Comparison of ENCODE assay signal across 1 cellular context in genomic region chr1:207241164-207241934, GRCh38.
TF ChIP-seq lines count a peak whose summit lies in the region.

No MANE protein-coding gene starts in this region.

TF ChIP-seq in HepG2, 621 proteins besides CTCF, POLR2A, EP300 and RAD21 (continued from another document and continues in another):
- TF ChIP-seq STAT6 (CRISPR knock-in tag; IDR thresholded peaks at IDR 0.05; ENCODE audit: borderline replicate concordance) (peak; percentile 76; the same call in 1 of the 2 replicates), CAMTA2 (CRISPR knock-in tag; IDR thresholded peaks at IDR 0.05; ENCODE audit: borderline replicate concordance) (no peak), PHF20 (CRISPR knock-in tag; IDR thresholded peaks at IDR 0.05) (peak; percentile 39; the same call in 1 of the 2 replicates), FOXA3 (CRISPR knock-in tag; IDR thresholded peaks at IDR 0.05) (peak; percentile 70), ZNF33B (CRISPR knock-in tag; IDR thresholded peaks at IDR 0.05) (0 out of 2 replicates have a peak, but pooled peaks have one; percentile 31), ZNF580 (CRISPR knock-in tag; IDR thresholded peaks at IDR 0.05; ENCODE audit: borderline replicate concordance, low read depth) (peak; percentile 62; the same call in 1 of the 2 replicates), TOPORS (CRISPR knock-in tag; IDR thresholded peaks at IDR 0.05) (no peak), ARID4A (CRISPR knock-in tag; IDR thresholded peaks at IDR 0.05; ENCODE audit: borderline replicate concordance) (peak; percentile 55; the same call in 1 of the 2 replicates), ZNF335 (CRISPR knock-in tag; IDR thresholded peaks at IDR 0.05) (no peak), AKAP8 (CRISPR knock-in tag; IDR thresholded peaks at IDR 0.05) (peak; percentile 62; the same call in 1 of the 2 replicates), ARID3A (IDR thresholded peaks at IDR 0.05; ENCODE audit: low read depth, low read length) (peak; percentile 38; the same call in 1 of the 2 replicates), KDM5A (IDR thresholded peaks at IDR 0.05; ENCODE audit: borderline replicate concordance, low read length) (no peak), ZNF607 (CRISPR knock-in tag; IDR thresholded peaks at IDR 0.05; ENCODE audit: borderline replicate concordance) (peak; percentile 46; the same call in 1 of the 2 replicates), TFDP2 (CRISPR knock-in tag; IDR thresholded peaks at IDR 0.05) (0 out of 2 replicates have a peak, but pooled peaks have one; percentile 16), ZNF205 (CRISPR knock-in tag; IDR thresholded peaks at IDR 0.05) (peak; percentile 71; the same call in 1 of the 2 replicates), CREM (IDR thresholded peaks at IDR 0.05) (peak; percentile 82), CREM (CRISPR knock-in tag; IDR thresholded peaks at IDR 0.05) (no peak), ETS1 (CRISPR knock-in tag; IDR thresholded peaks at IDR 0.05) (no peak), SOX6 (IDR thresholded peaks at IDR 0.05) (no peak), SOX6 (CRISPR knock-in tag; IDR thresholded peaks at IDR 0.05) (peak; percentile 81), FOXK2 (IDR thresholded peaks at IDR 0.05) (peak; percentile 79), IRF2 (CRISPR knock-in tag; IDR thresholded peaks at IDR 0.05) (0 out of 2 replicates have a peak, but pooled peaks have one; percentile 50), CEBPB (IDR thresholded peaks at IDR 0.05; ENCODE audit: borderline replicate concordance, low read depth, low read length) (peak; percentile 82), ZC3H4 (CRISPR knock-in tag; IDR thresholded peaks at IDR 0.05; ENCODE audit: borderline replicate concordance) (peak; percentile 43; the same call in 1 of the 2 replicates), RELA (CRISPR knock-in tag; IDR thresholded peaks at IDR 0.05) (no peak; the same call in 1 of the 2 replicates), SP5 (CRISPR knock-in tag; IDR thresholded peaks at IDR 0.05; ENCODE audit: borderline replicate concordance, low read depth) (peak; percentile 35; the same call in 1 of the 2 replicates), ZNF331 (CRISPR knock-in tag; IDR thresholded peaks at IDR 0.05) (peak; percentile 65), THAP11 (CRISPR knock-in tag; IDR thresholded peaks at IDR 0.05) (peak; percentile 52), GFI1 (CRISPR knock-in tag; IDR thresholded peaks at IDR 0.05; ENCODE audit: borderline replicate concordance) (peak; percentile 61; the same call in 1 of the 2 replicates), ZSCAN21 (CRISPR knock-in tag; IDR thresholded peaks at IDR 0.05; ENCODE audit: borderline replicate concordance) (peak; percentile 50; the same call in 1 of the 2 replicates), ERF (CRISPR knock-in tag; IDR thresholded peaks at IDR 0.05) (peak; percentile 30; the same call in 1 of the 2 replicates), DMAP1 (CRISPR knock-in tag; IDR thresholded peaks at IDR 0.05) (no peak), NONO (IDR thresholded peaks at IDR 0.05) (no peak), NONO (CRISPR knock-in tag; conservative IDR thresholded peaks at IDR 0.05) (peak; percentile 48; the same call in 1 of the 2 replicates)
- TF ChIP-seq, protein P1, sequence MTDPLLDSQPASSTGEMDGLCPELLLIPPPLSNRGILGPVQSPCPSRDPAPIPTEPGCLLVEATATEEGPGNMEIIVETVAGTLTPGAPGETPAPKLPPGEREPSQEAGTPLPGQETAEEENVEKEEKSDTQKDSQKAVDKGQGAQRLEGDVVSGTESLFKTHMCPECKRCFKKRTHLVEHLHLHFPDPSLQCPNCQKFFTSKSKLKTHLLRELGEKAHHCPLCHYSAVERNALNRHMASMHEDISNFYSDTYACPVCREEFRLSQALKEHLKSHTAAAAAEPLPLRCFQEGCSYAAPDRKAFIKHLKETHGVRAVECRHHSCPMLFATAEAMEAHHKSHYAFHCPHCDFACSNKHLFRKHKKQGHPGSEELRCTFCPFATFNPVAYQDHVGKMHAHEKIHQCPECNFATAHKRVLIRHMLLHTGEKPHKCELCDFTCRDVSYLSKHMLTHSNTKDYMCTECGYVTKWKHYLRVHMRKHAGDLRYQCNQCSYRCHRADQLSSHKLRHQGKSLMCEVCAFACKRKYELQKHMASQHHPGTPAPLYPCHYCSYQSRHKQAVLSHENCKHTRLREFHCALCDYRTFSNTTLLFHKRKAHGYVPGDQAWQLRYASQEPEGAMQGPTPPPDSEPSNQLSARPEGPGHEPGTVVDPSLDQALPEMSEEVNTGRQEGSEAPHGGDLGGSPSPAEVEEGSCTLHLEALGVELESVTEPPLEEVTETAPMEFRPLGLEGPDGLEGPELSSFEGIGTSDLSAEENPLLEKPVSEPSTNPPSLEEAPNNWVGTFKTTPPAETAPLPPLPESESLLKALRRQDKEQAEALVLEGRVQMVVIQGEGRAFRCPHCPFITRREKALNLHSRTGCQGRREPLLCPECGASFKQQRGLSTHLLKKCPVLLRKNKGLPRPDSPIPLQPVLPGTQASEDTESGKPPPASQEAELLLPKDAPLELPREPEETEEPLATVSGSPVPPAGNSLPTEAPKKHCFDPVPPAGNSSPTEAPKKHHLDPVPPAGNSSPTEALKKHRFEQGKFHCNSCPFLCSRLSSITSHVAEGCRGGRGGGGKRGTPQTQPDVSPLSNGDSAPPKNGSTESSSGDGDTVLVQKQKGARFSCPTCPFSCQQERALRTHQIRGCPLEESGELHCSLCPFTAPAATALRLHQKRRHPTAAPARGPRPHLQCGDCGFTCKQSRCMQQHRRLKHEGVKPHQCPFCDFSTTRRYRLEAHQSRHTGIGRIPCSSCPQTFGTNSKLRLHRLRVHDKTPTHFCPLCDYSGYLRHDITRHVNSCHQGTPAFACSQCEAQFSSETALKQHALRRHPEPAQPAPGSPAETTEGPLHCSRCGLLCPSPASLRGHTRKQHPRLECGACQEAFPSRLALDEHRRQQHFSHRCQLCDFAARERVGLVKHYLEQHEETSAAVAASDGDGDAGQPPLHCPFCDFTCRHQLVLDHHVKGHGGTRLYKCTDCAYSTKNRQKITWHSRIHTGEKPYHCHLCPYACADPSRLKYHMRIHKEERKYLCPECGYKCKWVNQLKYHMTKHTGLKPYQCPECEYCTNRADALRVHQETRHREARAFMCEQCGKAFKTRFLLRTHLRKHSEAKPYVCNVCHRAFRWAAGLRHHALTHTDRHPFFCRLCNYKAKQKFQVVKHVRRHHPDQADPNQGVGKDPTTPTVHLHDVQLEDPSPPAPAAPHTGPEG (CRISPR knock-in tag; IDR thresholded peaks at IDR 0.05) = 0 out of 2 replicates have a peak, but pooled peaks have one; percentile 21
- TF ChIP-seq, protein P2, sequence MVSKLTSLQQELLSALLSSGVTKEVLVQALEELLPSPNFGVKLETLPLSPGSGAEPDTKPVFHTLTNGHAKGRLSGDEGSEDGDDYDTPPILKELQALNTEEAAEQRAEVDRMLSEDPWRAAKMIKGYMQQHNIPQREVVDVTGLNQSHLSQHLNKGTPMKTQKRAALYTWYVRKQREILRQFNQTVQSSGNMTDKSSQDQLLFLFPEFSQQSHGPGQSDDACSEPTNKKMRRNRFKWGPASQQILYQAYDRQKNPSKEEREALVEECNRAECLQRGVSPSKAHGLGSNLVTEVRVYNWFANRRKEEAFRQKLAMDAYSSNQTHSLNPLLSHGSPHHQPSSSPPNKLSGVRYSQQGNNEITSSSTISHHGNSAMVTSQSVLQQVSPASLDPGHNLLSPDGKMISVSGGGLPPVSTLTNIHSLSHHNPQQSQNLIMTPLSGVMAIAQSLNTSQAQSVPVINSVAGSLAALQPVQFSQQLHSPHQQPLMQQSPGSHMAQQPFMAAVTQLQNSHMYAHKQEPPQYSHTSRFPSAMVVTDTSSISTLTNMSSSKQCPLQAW (CRISPR knock-in tag; IDR thresholded peaks at IDR 0.05) = peak; percentile 79
- TF ChIP-seq, protein P3, sequence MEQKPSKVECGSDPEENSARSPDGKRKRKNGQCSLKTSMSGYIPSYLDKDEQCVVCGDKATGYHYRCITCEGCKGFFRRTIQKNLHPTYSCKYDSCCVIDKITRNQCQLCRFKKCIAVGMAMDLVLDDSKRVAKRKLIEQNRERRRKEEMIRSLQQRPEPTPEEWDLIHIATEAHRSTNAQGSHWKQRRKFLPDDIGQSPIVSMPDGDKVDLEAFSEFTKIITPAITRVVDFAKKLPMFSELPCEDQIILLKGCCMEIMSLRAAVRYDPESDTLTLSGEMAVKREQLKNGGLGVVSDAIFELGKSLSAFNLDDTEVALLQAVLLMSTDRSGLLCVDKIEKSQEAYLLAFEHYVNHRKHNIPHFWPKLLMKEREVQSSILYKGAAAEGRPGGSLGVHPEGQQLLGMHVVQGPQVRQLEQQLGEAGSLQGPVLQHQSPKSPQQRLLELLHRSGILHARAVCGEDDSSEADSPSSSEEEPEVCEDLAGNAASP (CRISPR knock-in tag; IDR thresholded peaks at IDR 0.05; ENCODE audit: borderline replicate concordance) = 0 out of 2 replicates have a peak, but pooled peaks have one; percentile 56
